In genomic region chr1:93313026-93313425, GRCh38 we compare ENCODE assay signal across 21 cellular contexts. TPM values are rescaled to one million over a fixed set of nuclear protein-coding genes. Genes with fewer than 3 reads are reported as not detected.
DNase-seq lines count a peak whose midpoint lies in the region; ATAC-seq and TF ChIP-seq lines count a peak whose summit lies in the region.
"Had no signal": no experiment of that assay in that cellular context is flagged by ENCODE, and none has a peak within 500 bp of the region (broad histone marks: within the 10 kb centered on the region; RNA-seq: fewer than 3 reads in every experiment).

No MANE protein-coding gene starts in this region.

- H3K27me3 Mint-ChIP-seq in activated naive CD4-positive, alpha-beta T cell treated with anti-CD3 and anti-CD28 coated beads for 36 hours (ENCODE audit: low read depth) = no peaks in the 10 kb centered on the region
- H3K27me3 Mint-ChIP-seq: CD4-positive, CD25-positive, alpha-beta regulatory T cell; CD8-positive, alpha-beta memory T cell had no signal

- DNase-seq in AG10803 (ENCODE audit: low read depth) = peak; percentile 16
- peak; percentile 16 for DNase-seq in astrocyte of the hippocampus (ENCODE audit: low read depth, low spot score)
- peak; percentile 28 for DNase-seq in fibroblast of peridontal ligament (ENCODE audit: extremely low read depth)
- no peak for DNase-seq in anterior cingulate cortex (lab: John Stamatoyannopoulos, UW)
- no peak for DNase-seq in GF-D8 (lab: John Stamatoyannopoulos, UW)
- DNase-seq in activated naive CD4-positive, alpha-beta T cell treated with anti-CD3 and anti-CD28 coated beads for 36 hours = no peak
- DNase-seq: 8988T; BE2C; C1 segment of cervical spinal cord; CD4-positive, CD25-positive, alpha-beta regulatory T cell; CD8-positive, alpha-beta memory T cell; COR-L47; DMS 273 treated with DMSO at 0.1 percent for 48 hours; DMS53; DND-41; EL; HCEC 1CT; HFFc6; IMR-90 had no signal

- H3K36me3 Mint-ChIP-seq in activated naive CD4-positive, alpha-beta T cell treated with anti-CD3 and anti-CD28 coated beads for 36 hours (ENCODE audit: low read depth) = peaks cover 2% of the 10 kb centered on the region

- CTCF ChIA-PET in activated naive CD4-positive, alpha-beta T cell treated with anti-CD3 and anti-CD28 coated beads for 36 hours (lab: Charles Lee) = interaction anchor here (0.7 kb wide), 1 partner anchor 10 kb away, joined by 3 read pairs; no protein-coding TSS in a partner anchor

- H3K4me3 Mint-ChIP-seq in activated naive CD4-positive, alpha-beta T cell treated with anti-CD3 and anti-CD28 coated beads for 36 hours = no peak overlapping the region
- H3K4me3 Mint-ChIP-seq: CD4-positive, CD25-positive, alpha-beta regulatory T cell; CD8-positive, alpha-beta memory T cell; GM23338; HFFc6 had no signal

- H3K27ac Mint-ChIP-seq in activated naive CD4-positive, alpha-beta T cell treated with anti-CD3 and anti-CD28 coated beads for 36 hours = no peak overlapping the region
- H3K27ac Mint-ChIP-seq: CD4-positive, CD25-positive, alpha-beta regulatory T cell; CD8-positive, alpha-beta memory T cell; GM23338; HFFc6 had no signal

- no peak for TF ChIP-seq CTCF in AG10803 (conservative IDR thresholded peaks at IDR 0.05; ENCODE audit: low read length)

- no peak for ATAC-seq in GM19395 (IDR thresholded peaks at IDR 0.05; ENCODE audit: unreplicated experiment)
- ATAC-seq: GM23338 had no signal

- no peaks in the 10 kb centered on the region for H3K4me1 Mint-ChIP-seq in activated naive CD4-positive, alpha-beta T cell treated with anti-CD3 and anti-CD28 coated beads for 36 hours (ENCODE audit: low read depth)
- H3K4me1 Mint-ChIP-seq: GM23338 had no signal

- no peaks in the 10 kb centered on the region for H3K9me3 Mint-ChIP-seq in activated naive CD4-positive, alpha-beta T cell treated with anti-CD3 and anti-CD28 coated beads for 36 hours
- H3K9me3 Mint-ChIP-seq: CD4-positive, CD25-positive, alpha-beta regulatory T cell; CD8-positive, alpha-beta memory T cell; GM23338; HFFc6 had no signal

- intact Hi-C loops in activated naive CD4-positive, alpha-beta T cell treated with anti-CD3 and anti-CD28 coated beads for 36 hours (cut with micrococcal nuclease) = no loop called here

- H3K4me3 ChIP-seq in AG10803 (ENCODE audit: low read length) = no peak overlapping the region
- H3K4me3 ChIP-seq: GM23338 had no signal

RNA-seq across cellular contexts. Expression of gene DR1, which starts 32.7 kb away (rescaled TPM):
- 10 to 100 TPM; 76.3 to 80.3 TPM for total RNA-seq in activated naive CD4-positive, alpha-beta T cell treated with anti-CD3 and anti-CD28 coated beads for 36 hours

Comparison
In these comparisons a context has a peak if more than half of its experiments do, and no peak if none do; other contexts are left out.
1. DNase-seq: peak in AG10803 (single experiment), astrocyte of the hippocampus (single experiment) and fibroblast of peridontal ligament (single experiment); none in anterior cingulate cortex (0 of 58), GF-D8 (single experiment) and activated naive CD4-positive, alpha-beta T cell treated with anti-CD3 and anti-CD28 coated beads for 36 hours (single experiment).